Comparison of ENCODE assay signal across 28 cellular contexts in the genomic region with DNA sequence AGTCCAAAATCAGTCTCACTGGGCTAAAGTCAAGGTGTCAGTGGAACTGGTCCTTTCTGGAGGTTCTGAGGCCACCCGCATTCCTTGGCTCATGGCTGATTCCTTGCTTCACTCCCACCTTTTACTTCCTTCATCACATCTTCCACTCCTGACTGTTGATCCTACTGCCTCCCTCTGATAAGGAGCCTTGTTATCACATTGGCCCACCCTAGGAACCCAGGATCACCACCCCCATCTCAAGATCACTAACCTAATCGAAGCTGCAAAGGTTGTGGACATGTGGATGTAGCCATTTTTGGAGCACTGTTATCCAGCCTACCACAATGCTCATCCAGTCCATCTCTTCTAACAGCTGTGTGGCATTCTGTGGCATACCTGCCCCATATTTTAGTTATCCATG.
"Had no signal": no experiment of that assay in that cellular context is flagged by ENCODE, and none has a peak within 500 bp of the region (broad histone marks: within the 10 kb centered on the region; RNA-seq: fewer than 3 reads in every experiment).

No MANE protein-coding gene starts in this region.

- FAIRE-seq: urothelium cell line had no signal

- H3K27ac Mint-ChIP-seq: stimulated activated effector memory CD8-positive, alpha-beta T cell treated with anti-CD3 and anti-CD28 coated beads, Interleukin-12 subunit alpha, Interleukin-12 subunit beta, amount 100 ng/mL, for 72 hours; stimulated activated memory B cell treated with anti-CD40 and anti-IgM and Interleukin-4, amounts not matched to agents 10 μg/mL and 1 μg/mL and 100 μg/mL, for 72 hours; stimulated activated naive B cell treated with anti-CD40 and anti-IgM and Interleukin-4, amounts not matched to agents 10 μg/mL and 1 μg/mL and 100 μg/mL, for 72 hours; stimulated activated naive CD8-positive, alpha-beta T cell treated with anti-CD3 and anti-CD28 coated beads, Interleukin-15, Interleukin-2, amounts not matched to agents 100 ng/mL and 50 ng/mL, for 24 hours; type B pancreatic cell had no signal

- DNase-seq: stimulated activated CD4-positive, alpha-beta T cell treated with anti-CD3 and anti-CD28 coated beads, Interleukin-2, amount 100 ng/mL, for 48 hours; stimulated activated CD4-positive, alpha-beta T cell treated with anti-CD3 and anti-CD28 coated beads, Interleukin-4, amount 100 ng/mL, for 1 hour; stimulated activated CD4-positive, alpha-beta T cell treated with anti-CD3 and anti-CD28 coated beads, Interleukin-4, amount 100 ng/mL, for 24 hours; stimulated activated CD4-positive, alpha-beta T cell treated with anti-CD3 and anti-CD28 coated beads, Interleukin-4, amount 100 ng/mL, for 4 hours; stimulated activated CD8-positive, alpha-beta memory T cell treated with anti-CD3 and anti-CD28 coated beads, Interleukin-4, amount 100 ng/mL, for 48 hours; stimulated activated naive B cell treated with anti-CD40 and anti-IgM and Interleukin-4, amounts not matched to agents 10 μg/mL and 1 μg/mL and 100 μg/mL, for 72 hours; stimulated activated naive CD4-positive, alpha-beta T cell; stimulated activated naive CD4-positive, alpha-beta T cell treated with Interleukin-2 at 50 U/mL for 16 hours; stimulated activated naive CD8-positive, alpha-beta T cell treated with anti-CD3 and anti-CD28 coated beads, Interleukin-15, amount 100 ng/mL, for 72 hours; stomach; substantia nigra; testis; thyroid gland; tibial artery; transverse colon; trophoblast cell; upper lobe of left lung; upper lobe of right lung; uterus had no signal

- H3K4me3 Mint-ChIP-seq: stimulated activated effector memory CD8-positive, alpha-beta T cell treated with anti-CD3 and anti-CD28 coated beads, Interleukin-12 subunit alpha, Interleukin-12 subunit beta, amount 100 ng/mL, for 72 hours; stimulated activated memory B cell treated with anti-CD40 and anti-IgM and Interleukin-4, amounts not matched to agents 10 μg/mL and 1 μg/mL and 100 μg/mL, for 72 hours; stimulated activated naive B cell treated with anti-CD40 and anti-IgM and Interleukin-4, amounts not matched to agents 10 μg/mL and 1 μg/mL and 100 μg/mL, for 72 hours; stimulated activated naive CD8-positive, alpha-beta T cell treated with anti-CD3 and anti-CD28 coated beads, Interleukin-15, amount 100 ng/mL, for 72 hours; stimulated activated naive CD8-positive, alpha-beta T cell treated with anti-CD3 and anti-CD28 coated beads, Interleukin-15, Interleukin-2, amounts not matched to agents 100 ng/mL and 50 ng/mL, for 24 hours; type B pancreatic cell had no signal

- H3K27me3 Mint-ChIP-seq: stimulated activated memory B cell treated with anti-CD40 and anti-IgM and Interleukin-4, amounts not matched to agents 10 μg/mL and 1 μg/mL and 100 μg/mL, for 72 hours; stimulated activated naive B cell treated with anti-CD40 and anti-IgM and Interleukin-4, amounts not matched to agents 10 μg/mL and 1 μg/mL and 100 μg/mL, for 72 hours; stimulated activated naive CD8-positive, alpha-beta T cell treated with anti-CD3 and anti-CD28 coated beads, Interleukin-15, amount 100 ng/mL, for 72 hours; type B pancreatic cell had no signal

- ATAC-seq: stimulated activated effector memory CD8-positive, alpha-beta T cell treated with anti-CD3 and anti-CD28 coated beads, Interleukin-12 subunit alpha, Interleukin-12 subunit beta, amount 100 ng/mL, for 72 hours; stimulated activated memory B cell treated with anti-CD40 and anti-IgM and Interleukin-4, amounts not matched to agents 10 μg/mL and 1 μg/mL and 100 μg/mL, for 72 hours; stimulated activated naive B cell treated with anti-CD40 and anti-IgM and Interleukin-4, amounts not matched to agents 10 μg/mL and 1 μg/mL and 100 μg/mL, for 72 hours; stimulated activated naive CD8-positive, alpha-beta T cell treated with anti-CD3 and anti-CD28 coated beads, Interleukin-15, amount 100 ng/mL, for 72 hours; upper lobe of right lung had no signal

- H3K27ac ChIP-seq: stomach, suprapubic skin, testis, thoracic aorta, thyroid gland, tibial artery, tibial nerve, transverse colon, upper lobe of left lung, upper lobe of right lung, uterus, vagina had no signal

- H3K4me3 ChIP-seq: stomach, suprapubic skin, testis, thoracic aorta, thyroid gland, tibial artery, tibial nerve, transverse colon, upper lobe of left lung, upper lobe of right lung, uterus, vagina had no signal

- H3K36me3 Mint-ChIP-seq: stimulated activated effector memory CD8-positive, alpha-beta T cell treated with anti-CD3 and anti-CD28 coated beads, Interleukin-12 subunit alpha, Interleukin-12 subunit beta, amount 100 ng/mL, for 72 hours; stimulated activated memory B cell treated with anti-CD40 and anti-IgM and Interleukin-4, amounts not matched to agents 10 μg/mL and 1 μg/mL and 100 μg/mL, for 72 hours; stimulated activated naive B cell treated with anti-CD40 and anti-IgM and Interleukin-4, amounts not matched to agents 10 μg/mL and 1 μg/mL and 100 μg/mL, for 72 hours; type B pancreatic cell had no signal

- H3K4me1 ChIP-seq: stomach, suprapubic skin, thyroid gland, tibial artery, uterus had no signal

- H3K9me3 Mint-ChIP-seq: stimulated activated effector memory CD8-positive, alpha-beta T cell treated with anti-CD3 and anti-CD28 coated beads, Interleukin-12 subunit alpha, Interleukin-12 subunit beta, amount 100 ng/mL, for 72 hours; stimulated activated memory B cell treated with anti-CD40 and anti-IgM and Interleukin-4, amounts not matched to agents 10 μg/mL and 1 μg/mL and 100 μg/mL, for 72 hours; type B pancreatic cell had no signal

- H3K36me3 ChIP-seq: stomach, suprapubic skin, thoracic aorta, thyroid gland, tibial artery, tibial nerve, transverse colon, upper lobe of left lung, upper lobe of right lung, uterus, vagina had no signal

- H3K9me3 ChIP-seq: stomach, suprapubic skin, testis, thoracic aorta, thyroid gland, tibial artery, tibial nerve, transverse colon, upper lobe of left lung, upper lobe of right lung, uterus, vagina had no signal

- H3K27me3 ChIP-seq: stomach, suprapubic skin, testis, thyroid gland, tibial artery, tibial nerve, transverse colon, upper lobe of left lung, upper lobe of right lung, uterus, vagina had no signal
